ENCODE assay signal across 1 cellular context in the genomic region with DNA sequence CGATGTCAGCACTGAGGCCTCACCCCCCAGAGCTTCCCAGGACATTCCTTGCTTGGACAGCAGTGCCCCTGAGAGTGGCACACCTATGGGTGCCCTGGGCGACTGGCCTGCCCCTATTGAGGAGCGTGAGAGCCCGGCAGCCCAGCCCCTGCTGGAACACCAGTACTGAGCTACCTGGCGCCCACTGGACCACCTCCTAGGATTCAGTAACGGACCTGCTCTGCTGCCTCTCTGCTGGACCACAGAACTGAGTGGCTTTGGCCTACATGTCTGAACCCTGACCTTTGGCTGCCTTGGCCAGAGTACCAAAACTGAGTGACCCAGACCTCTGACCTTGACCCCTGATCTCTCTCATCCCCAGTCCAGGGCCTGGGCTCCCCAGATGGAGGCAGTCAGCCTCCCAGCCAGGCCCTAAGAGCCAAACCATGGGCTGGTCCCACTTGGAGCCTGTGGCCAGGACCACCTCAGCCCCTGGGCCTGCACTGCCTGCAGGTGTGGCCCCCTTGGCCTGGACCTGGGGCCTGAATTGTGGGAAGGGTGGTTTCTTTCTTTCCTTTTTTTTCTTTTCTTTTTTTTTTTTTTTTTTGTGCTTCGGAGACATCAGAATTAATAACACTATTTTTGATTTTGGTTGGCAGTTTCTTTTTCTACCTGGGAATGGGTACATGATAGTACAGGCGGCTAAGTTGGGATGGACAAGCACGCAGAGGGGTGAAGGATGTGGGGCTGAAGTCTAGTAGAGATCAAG.
TF ChIP-seq lines count a peak whose summit lies in the region.

No MANE protein-coding gene starts in this region.

TF ChIP-seq in IMR-90, 13 proteins besides CTCF, POLR2A, EP300 and RAD21:
- TF ChIP-seq SMC3 (IDR thresholded peaks at IDR 0.05; ENCODE audit: low read depth, low read length) (no peak), CEBPB (IDR thresholded peaks at IDR 0.05; ENCODE audit: low read depth, low read length) (no peak), MAFK (IDR thresholded peaks at IDR 0.05; ENCODE audit: low read depth, low read length) (no peak)
